In genomic region chr10:84452006-84452405, GRCh38 we compare ENCODE assay signal across 15 cellular contexts.
A peak's percentile ranks its signal among the peaks of the same experiment; 100 is the strongest.
DNase-seq lines count a peak whose midpoint lies in the region; FAIRE-seq and TF ChIP-seq lines count a peak whose summit lies in the region.
"Had no signal": no experiment of that assay in that cellular context is flagged by ENCODE, and none has a peak within 500 bp of the region (broad histone marks: within the 10 kb centered on the region; RNA-seq: fewer than 3 reads in every experiment).

No MANE protein-coding gene starts in this region.

- peaks cover 23 to 41% (median 37%) of the 10 kb centered on the region in 3 donors for H3K4me1 Mint-ChIP-seq in CD8-positive, alpha-beta memory T cell
- H3K4me1 Mint-ChIP-seq: activated CD4-positive, alpha-beta memory T cell treated with anti-CD3 and anti-CD28 coated beads, Interleukin-2, amount 10 ng/mL, durations not matched to agents 7 days and 5 days had no signal

- TF ChIP-seq POLR2A in GM12891 (IDR thresholded peaks at IDR 0.05; ENCODE audit: low read depth, low read length): no peak
- TF ChIP-seq POLR2A in thyroid gland (IDR thresholded peaks at IDR 0.05): no peak

- no peaks in the 10 kb centered on the region for H3K27me3 ChIP-seq in thyroid gland
- no peaks in the 10 kb centered on the region for H3K27me3 ChIP-seq in CD8-positive, alpha-beta memory T cell (ENCODE audit: insufficient read depth, low read length, poor library complexity, severe bottlenecking)
- H3K27me3 ChIP-seq: upper lobe of left lung had no signal

- DNase-seq in A172 (ENCODE audit: low spot score) (peak; percentile 8), GM12891 (ENCODE audit: insufficient read length, low spot score) (no peak), hippocampal formation (lab: John Stamatoyannopoulos, UW) (peak; percentile 11 to 91), COR-L47 (lab: John Stamatoyannopoulos, UW) (no peak), thyroid gland (no peak), dermis blood vessel endothelial cell (no peak)
- no peak for DNase-seq in CD8-positive, alpha-beta memory T cell
- DNase-seq: activated CD4-positive, alpha-beta memory T cell treated with anti-CD3 and anti-CD28 coated beads, Interleukin-2, amount 10 ng/mL, durations not matched to agents 7 days and 5 days; NCI-H2171; SK-N-SH; stimulated activated CD4-positive, alpha-beta T cell treated with anti-CD3 and anti-CD28 coated beads, Interleukin-4, amount 100 ng/mL, for 4 hours; upper lobe of left lung had no signal

- peaks cover 0 to 2% of the 10 kb centered on the region in 2 donors for H3K27me3 Mint-ChIP-seq in CD8-positive, alpha-beta memory T cell
- H3K27me3 Mint-ChIP-seq: activated CD4-positive, alpha-beta memory T cell treated with anti-CD3 and anti-CD28 coated beads, Interleukin-2, amount 10 ng/mL, durations not matched to agents 7 days and 5 days; memory B cell had no signal

- H3K4me3 Mint-ChIP-seq in CD8-positive, alpha-beta memory T cell: no peak overlapping the region
- H3K4me3 Mint-ChIP-seq: activated CD4-positive, alpha-beta memory T cell treated with anti-CD3 and anti-CD28 coated beads, Interleukin-2, amount 10 ng/mL, durations not matched to agents 7 days and 5 days; memory B cell had no signal

- peak; percentile 35 for FAIRE-seq in GM12891 (lab: Jason Lieb, UNC)
- FAIRE-seq: TTC549 had no signal

- WGBS in thyroid gland, 2 donors: 10 to 20% methylated on average over 1 of the region's 1 CpG

- POLR2A ChIA-PET in CD8-positive, alpha-beta memory T cell (lab: Charles Lee): no interaction called here

- no peak overlapping the region for H3K4me3 ChIP-seq in thyroid gland (replicated peaks in 1 of 3)
- H3K4me3 ChIP-seq in CD8-positive, alpha-beta memory T cell (ENCODE audit: low read length): no peak overlapping the region
- H3K4me3 ChIP-seq: upper lobe of left lung had no signal

- TF ChIP-seq CTCF in thyroid gland (IDR thresholded peaks at IDR 0.05): no peak

- intact Hi-C loops in thyroid gland (cut with DNase I): no loop called here

- H3K36me3 Mint-ChIP-seq in CD8-positive, alpha-beta memory T cell: peaks cover 8 to 55% (median 10%) of the 10 kb centered on the region in 3 donors

- no peaks in the 10 kb centered on the region for H3K36me3 ChIP-seq in thyroid gland
- peaks cover 5% of the 10 kb centered on the region for H3K36me3 ChIP-seq in CD8-positive, alpha-beta memory T cell (ENCODE audit: insufficient read depth, low read length)

- peaks cover 14 to 16% of the 10 kb centered on the region in 2 donors for H3K4me1 ChIP-seq in thyroid gland
- H3K4me1 ChIP-seq in CD8-positive, alpha-beta memory T cell (ENCODE audit: insufficient read depth, low read length): no peaks in the 10 kb centered on the region
- H3K4me1 ChIP-seq: upper lobe of left lung had no signal

- CTCF ChIA-PET in CD8-positive, alpha-beta memory T cell (lab: Charles Lee): no interaction called here

- H3K27ac ChIP-seq in angular gyrus (ENCODE audit: low read depth, low read length): peak overlapping the region; percentile 62
- H3K27ac ChIP-seq in thyroid gland: no peak overlapping the region
- H3K27ac ChIP-seq in CD8-positive, alpha-beta memory T cell (ENCODE audit: low read depth, low read length): no peak overlapping the region
- H3K27ac ChIP-seq: upper lobe of left lung had no signal

- no peaks in the 10 kb centered on the region for H3K9me3 ChIP-seq in thyroid gland
- H3K9me3 ChIP-seq in CD8-positive, alpha-beta memory T cell (ENCODE audit: low read length): no peaks in the 10 kb centered on the region
- H3K9me3 ChIP-seq: SK-N-SH, upper lobe of left lung had no signal

- no peaks in the 10 kb centered on the region for H3K9me3 Mint-ChIP-seq in CD8-positive, alpha-beta memory T cell
- H3K9me3 Mint-ChIP-seq: activated CD4-positive, alpha-beta memory T cell treated with anti-CD3 and anti-CD28 coated beads, Interleukin-2, amount 10 ng/mL, durations not matched to agents 7 days and 5 days had no signal

- H3K27ac Mint-ChIP-seq in CD8-positive, alpha-beta memory T cell: peak overlapping the region in 2 of 8 donors; percentile 7 to 68
- H3K27ac Mint-ChIP-seq: activated CD4-positive, alpha-beta memory T cell treated with anti-CD3 and anti-CD28 coated beads, Interleukin-2, amount 10 ng/mL, durations not matched to agents 7 days and 5 days; memory B cell had no signal

TF ChIP-seq in GM12891, 5 proteins besides CTCF, POLR2A, EP300 and RAD21:
- TF ChIP-seq TAF1 (IDR thresholded peaks at IDR 0.05; ENCODE audit: low read depth, low read length) (no peak), POLR2AphosphoS5 (IDR thresholded peaks at IDR 0.05; ENCODE audit: low read depth, low read length) (no peak), POU2F2 (IDR thresholded peaks at IDR 0.05; ENCODE audit: low read depth, low read length) (no peak), SPI1 (IDR thresholded peaks at IDR 0.05; ENCODE audit: low read depth, low read length) (no peak)
TF ChIP-seq in GM12891: peak in this region for 0.

Comparison
In these comparisons a context has a peak if more than half of its experiments do, and no peak if none do; other contexts are left out.
1. DNase-seq: peak in A172 (single experiment) and hippocampal formation (2 of 2); none in GM12891 (single experiment), COR-L47 (single experiment), thyroid gland (0 of 2), CD8-positive, alpha-beta memory T cell (0 of 5) and dermis blood vessel endothelial cell (single experiment).